Comparison of ENCODE assay signal across 23 cellular contexts in the genomic region with DNA sequence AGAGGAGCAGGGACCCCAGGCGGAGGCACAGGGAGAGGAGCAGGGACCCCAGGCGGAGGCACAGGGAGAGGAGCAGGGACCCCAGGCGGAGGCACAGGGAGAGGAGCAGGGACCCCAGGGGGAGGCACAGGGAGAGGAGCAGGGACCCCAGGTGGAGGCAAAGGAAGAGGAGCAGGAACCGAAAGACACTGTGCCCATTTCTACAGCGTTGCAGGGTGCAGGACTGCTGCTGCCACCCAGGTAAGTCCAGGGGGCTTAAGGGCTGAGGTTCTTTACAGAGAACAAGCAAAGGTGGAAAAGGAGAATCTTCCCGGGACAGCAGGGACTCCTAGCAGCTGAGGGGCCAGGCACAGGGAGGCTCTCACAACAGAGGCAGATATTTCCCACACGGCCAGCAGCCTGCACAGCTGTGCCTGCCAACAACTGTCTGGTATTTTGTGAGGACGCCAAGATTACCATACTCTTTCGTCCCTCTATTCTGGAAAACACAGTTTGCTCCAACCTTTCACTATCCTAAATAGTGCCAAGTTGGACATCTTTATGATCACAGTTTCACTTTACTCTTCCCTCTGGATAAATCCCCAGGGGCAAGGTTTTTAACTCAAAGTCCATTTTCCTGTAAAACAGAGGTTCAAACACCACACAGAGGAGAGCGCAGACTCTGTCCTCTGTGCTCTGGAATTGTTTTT. TPM values are rescaled to one million over a fixed set of nuclear protein-coding genes. Genes with fewer than 3 reads are reported as not detected.
DNase-seq lines count a peak whose midpoint lies in the region; ATAC-seq and TF ChIP-seq lines count a peak whose summit lies in the region.
"Had no signal": no experiment of that assay in that cellular context is flagged by ENCODE, and none has a peak within 500 bp of the region (broad histone marks: within the 10 kb centered on the region; RNA-seq: fewer than 3 reads in every experiment).

No MANE protein-coding gene starts in this region.

- TF ChIP-seq CTCF in coronary artery (IDR thresholded peaks at IDR 0.05) (no peak), hepatocyte (IDR thresholded peaks at IDR 0.05; ENCODE audit: poor library complexity) (no peak), stomach (IDR thresholded peaks at IDR 0.05) (no peak)

- H3K4me1 ChIP-seq in hepatocyte (ENCODE audit: insufficient read depth) (peaks cover 15% of the 10 kb centered on the region), skeletal muscle satellite cell (ENCODE audit: control insufficient read depth, insufficient read depth, low read length) (no peaks in the 10 kb centered on the region), stomach (peaks cover 0 to 15% (median 6%) of the 10 kb centered on the region in 4 donors)
- H3K4me1 ChIP-seq: psoas muscle, upper lobe of left lung had no signal

- no peak overlapping the region for H2AFZ ChIP-seq in hepatocyte

- no peak for TF ChIP-seq EP300 in stomach (IDR thresholded peaks at IDR 0.05)

- peaks cover 21% of the 10 kb centered on the region for H3K79me2 ChIP-seq in hepatocyte

- DNase-seq in H7 (peak; percentile 59), coronary artery (ENCODE audit: low spot score) (peak; percentile 29), hepatocyte (ENCODE audit: low spot score) (peak; percentile 28), stomach (no peak), NCI-H82 (lab: John Stamatoyannopoulos, UW) (no peak), KG1 (lab: John Stamatoyannopoulos, UW) (no peak)
- DNase-seq: activated CD4-positive, alpha-beta T cell treated with anti-CD3 and anti-CD28 coated beads, Interleukin-2, amount 50 U/mL, for 4 hours; activated naive CD4-positive, alpha-beta T cell treated with anti-CD3 and anti-CD28 coated beads for 36 hours; cortex of kidney; DND-41; GOT3; immature natural killer cell; NCI-H1048; NCI-H524 treated with DMSO at 0.1 percent for 48 hours; SHP77; stimulated activated naive CD4-positive, alpha-beta T cell; upper lobe of left lung had no signal

- H3K9me2 ChIP-seq in hepatocyte (replicated peaks; ENCODE audit: insufficient read depth) = no peaks in the 10 kb centered on the region

- ATAC-seq in HG02642 (IDR thresholded peaks at IDR 0.05; ENCODE audit: poor library complexity, unreplicated experiment) = no peak
- ATAC-seq: naive thymus-derived CD8-positive, alpha-beta T cell had no signal

- H3K27ac ChIP-seq in coronary artery (no peak overlapping the region), hepatocyte (no peak overlapping the region), stomach (no peak overlapping the region)
- H3K27ac ChIP-seq: epithelial cell of prostate, psoas muscle, upper lobe of left lung had no signal

- H3K9me3 ChIP-seq in hepatocyte (ENCODE audit: low read depth) (no peaks in the 10 kb centered on the region), skeletal muscle satellite cell (replicated peaks; ENCODE audit: low read length) (no peaks in the 10 kb centered on the region), stomach (no peaks in the 10 kb centered on the region)
- H3K9me3 ChIP-seq: psoas muscle, upper lobe of left lung had no signal

- H3K27me3 ChIP-seq in H7 (ENCODE audit: control insufficient read depth, insufficient read depth, low read length) = no peaks in the 10 kb centered on the region
- H3K27me3 ChIP-seq in hepatocyte = no peaks in the 10 kb centered on the region
- H3K27me3 ChIP-seq in skeletal muscle satellite cell (ENCODE audit: control insufficient read depth, insufficient read depth, low read length) = no peaks in the 10 kb centered on the region
- H3K27me3 ChIP-seq in stomach = no peaks in the 10 kb centered on the region
- H3K27me3 ChIP-seq: upper lobe of left lung had no signal

- TF ChIP-seq POLR2A in stomach (IDR thresholded peaks at IDR 0.05) = no peak

- H3K4me3 ChIP-seq in H7 (ENCODE audit: insufficient read depth, low read depth, low read length) = no peak overlapping the region
- no peak overlapping the region for H3K4me3 ChIP-seq in coronary artery
- no peak overlapping the region for H3K4me3 ChIP-seq in hepatocyte
- H3K4me3 ChIP-seq in skeletal muscle satellite cell (ENCODE audit: low read length) = no peak overlapping the region
- H3K4me3 ChIP-seq in stomach = no peak overlapping the region
- H3K4me3 ChIP-seq: psoas muscle, upper lobe of left lung had no signal

- intact Hi-C loops in stomach (cut with DNase I; ENCODE audit: low total_unique reads) = no loop called here

- H3K36me3 ChIP-seq in H7 (replicated peaks; ENCODE audit: control insufficient read depth, insufficient read depth, low read length) = no peaks in the 10 kb centered on the region
- no peaks in the 10 kb centered on the region for H3K36me3 ChIP-seq in hepatocyte (replicated peaks; ENCODE audit: insufficient read depth, low read depth)
- H3K36me3 ChIP-seq in skeletal muscle satellite cell (ENCODE audit: insufficient read depth, low read length) = no peaks in the 10 kb centered on the region
- H3K36me3 ChIP-seq in stomach = peaks cover 0 to 3% (median 0%) of the 10 kb centered on the region in 4 donors
- H3K36me3 ChIP-seq: upper lobe of left lung had no signal

- 78% methylated on average over 10 of the region's 10 CpGs for WGBS in hepatocyte (ENCODE audit: low lambda C conversion rate, missing lambda C conversion rate)
- WGBS in stomach, 5 donors = 63 to 65% (median 64%) methylated on average over 10 of the region's 10 CpGs

- no peaks in the 10 kb centered on the region for H4K20me1 ChIP-seq in hepatocyte (ENCODE audit: insufficient read depth, poor library complexity, severe bottlenecking)

- no peak overlapping the region for H3K9ac ChIP-seq in skeletal muscle satellite cell (ENCODE audit: low read depth, low read length)

- peak overlapping the region; percentile 28 for H3K4me2 ChIP-seq in hepatocyte
- H3K4me2 ChIP-seq in skeletal muscle satellite cell (ENCODE audit: low read length) = peak overlapping the region; percentile 33

RNA-seq across cellular contexts. Expression of gene SHANK2, which starts 39.4 kb away (rescaled TPM):
- total RNA-seq in H7 (2014; rRNA removed; shearing (Covaris generic)) = 9.7 and 14.8 TPM in 2 replicates
- total RNA-seq in hepatocyte = 11.9 and 17.3 TPM in 2 replicates
- polyA plus RNA-seq in hepatocyte = 18.2 and 20.7 TPM in 2 replicates
- 0.76 and 6.1 TPM in 2 replicates for total RNA-seq in skeletal muscle satellite cell (2012; rRNA removed)
- 100 to 1,000 TPM in 1 of 5 donors, 10 to 100 TPM in 4; 15.4 to 126 (median 88.6) TPM for total RNA-seq in stomach
- 1 to 10 TPM; 1.6 to 6.2 (median 2.1) TPM for polyA plus RNA-seq in stomach
- total RNA-seq: activated naive CD4-positive, alpha-beta T cell treated with anti-CD3 and anti-CD28 coated beads for 36 hours; naive thymus-derived CD8-positive, alpha-beta T cell; T-helper 1 cell treated with Interleukin-12 subunit alpha and Interleukin-12 subunit beta and Interleukin-4 antibody, amounts not matched to agents 30 ng/mL and 1 ng/mL, for 36 hours had no signal
- polyA plus RNA-seq: immature natural killer cell; naive thymus-derived CD8-positive, alpha-beta T cell had no signal

Comparison
In these comparisons a context has a peak if more than half of its experiments do, and no peak if none do; other contexts are left out.
1. DNase-seq: peak in H7 (single experiment), coronary artery (single experiment) and hepatocyte (single experiment); none in stomach (single experiment), NCI-H82 (single experiment) and KG1 (single experiment).